ENCODE assay signal across 26 cellular contexts in genomic region chr17:48314716-48315115, GRCh38.
"Had no signal": no experiment of that assay in that cellular context is flagged by ENCODE, and none has a peak within 500 bp of the region (broad histone marks: within the 10 kb centered on the region; RNA-seq: fewer than 3 reads in every experiment).

No MANE protein-coding gene starts in this region.

- H3K27me3 Mint-ChIP-seq: effector memory CD8-positive, alpha-beta T cell had no signal

- H3K27ac Mint-ChIP-seq: dendritic cell treated with granulocyte-macrophage colony-stimulating factor and Interleukin-4, amounts not matched to agents 40 ng/mL and 50 ng/mL, for 4 days; endodermal cell; naive B cell had no signal

- FAIRE-seq: endometrium, islet of Langerhans, keratinocyte had no signal

- ATAC-seq: effector memory CD8-positive, alpha-beta T cell; esophagus mucosa; gastrocnemius medialis; heart left ventricle; left cardiac atrium; left lung; left ventricle myocardium superior; lower lobe of right lung; mucosa of descending colon had no signal

- H3K4me3 Mint-ChIP-seq: dendritic cell treated with granulocyte-macrophage colony-stimulating factor and Interleukin-4, amounts not matched to agents 40 ng/mL and 50 ng/mL, for 4 days; effector memory CD8-positive, alpha-beta T cell; endodermal cell; naive B cell had no signal

- H3K27ac ChIP-seq: colonic mucosa, epithelial cell of prostate, esophagus squamous epithelium, gastrocnemius medialis, heart left ventricle, left lung, lower lobe of right lung had no signal

- H3K4me1 ChIP-seq: colonic mucosa, esophagus squamous epithelium, gastrocnemius medialis, heart left ventricle, left lung, lower lobe of right lung had no signal

- H3K4me3 ChIP-seq: colonic mucosa, esophagus squamous epithelium, gastrocnemius medialis, heart left ventricle, left lung, lower lobe of right lung, mucosa of descending colon had no signal

- DNase-seq: colonic mucosa; cortex of kidney; effector CD8-positive, alpha-beta T cell; effector memory CD8-positive, alpha-beta T cell; endodermal cell; erythroblast; esophagus squamous epithelium; foreskin fibroblast; foreskin melanocyte; gastrocnemius medialis; heart left ventricle; hippocampal formation; left cardiac atrium; left lung; left ventricle myocardium superior; lower lobe of right lung; mesenchymal stem cell; midbrain; mucosa of descending colon; naive B cell had no signal

- H3K9me3 Mint-ChIP-seq: dendritic cell treated with granulocyte-macrophage colony-stimulating factor and Interleukin-4, amounts not matched to agents 40 ng/mL and 50 ng/mL, for 4 days; effector memory CD8-positive, alpha-beta T cell; endodermal cell; naive B cell had no signal

- H3K9me3 ChIP-seq: colonic mucosa, esophagus squamous epithelium, gastrocnemius medialis, heart left ventricle, left lung, lower lobe of right lung, mucosa of descending colon had no signal
